Comparison of ENCODE assay signal across 9 cellular contexts in the genomic region with DNA sequence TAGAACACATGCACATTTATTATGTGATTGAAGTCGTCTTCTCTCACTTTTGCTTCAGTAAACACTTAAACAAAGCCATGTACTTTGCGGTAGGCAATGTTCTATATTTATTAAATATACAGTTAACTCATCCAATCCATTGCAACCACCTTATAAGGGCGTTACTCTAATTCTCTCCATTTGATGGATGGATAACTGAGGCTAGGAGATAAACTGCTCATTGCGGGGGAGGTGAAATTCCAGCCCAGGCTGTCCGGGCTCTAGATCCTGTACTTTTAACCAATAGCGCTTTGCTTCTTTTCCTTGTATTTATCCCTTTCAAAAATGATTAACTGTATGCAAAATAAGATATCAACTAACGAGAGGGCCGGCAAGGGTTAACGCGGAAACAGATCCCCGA. TPM values are rescaled to one million over a fixed set of nuclear protein-coding genes. Genes with fewer than 3 reads are reported as not detected.
DNase-seq lines count a peak whose midpoint lies in the region; ATAC-seq lines count a peak whose summit lies in the region.
"Had no signal": no experiment of that assay in that cellular context is flagged by ENCODE, and none has a peak within 500 bp of the region (broad histone marks: within the 10 kb centered on the region; RNA-seq: fewer than 3 reads in every experiment).

No MANE protein-coding gene starts in this region.

- peak overlapping the region; percentile 4 for H3K4me3 Mint-ChIP-seq in activated naive CD4-positive, alpha-beta T cell treated with anti-CD3 and anti-CD28 coated beads, Interleukin-2, amount 50 U/mL, for 24 hours
- H3K4me3 Mint-ChIP-seq in natural killer cell treated with Interleukin-12 subunit alpha and Interleukin-12 subunit beta and Interleukin-15 and Interleukin-18, amount 100 ng/mL, for 72 hours: peak overlapping the region; percentile 41
- H3K4me3 Mint-ChIP-seq in activated CD4-positive, alpha-beta T cell treated with anti-CD3 and anti-CD28 coated beads, Interleukin-2, amount 10 ng/mL, durations not matched to agents 7 days and 5 days: no peak overlapping the region

- H3K27me3 ChIP-seq in esophagus (ENCODE audit: control insufficient read depth in 1 of 2, insufficient read depth in 2 of 2, low read length in 2 of 2): no peaks in the 10 kb centered on the region

- CTCF ChIA-PET in activated CD4-positive, alpha-beta T cell treated with anti-CD3 and anti-CD28 coated beads, Interleukin-2, amount 10 ng/mL, durations not matched to agents 7 days and 5 days (lab: Charles Lee): interaction anchor here (0.7 kb wide), 1 partner anchor 1639 kb away, joined by 3 read pairs; no protein-coding TSS in a partner anchor

- peak overlapping the region; percentile 78 to 89 for H3K4me3 ChIP-seq in esophagus (ENCODE audit: low read depth in 1 of 2, low read length in 2 of 2)
- H3K4me3 ChIP-seq in urinary bladder (ENCODE audit: low read depth, low read length): peak overlapping the region; percentile 79

- 4 to 5% methylated on average over 11 of the region's 11 CpGs for WGBS in esophagus, 2 donors
- 5% methylated on average over 11 of the region's 11 CpGs for WGBS in urinary bladder

- H3K9me3 ChIP-seq in esophagus (ENCODE audit: control insufficient read depth in 2 of 2, insufficient read depth in 1 of 2, low read depth in 1 of 2, low read length in 1 of 2): no peaks in the 10 kb centered on the region

- no peak overlapping the region for H3K27ac Mint-ChIP-seq in activated naive CD4-positive, alpha-beta T cell treated with anti-CD3 and anti-CD28 coated beads, Interleukin-2, amount 50 U/mL, for 24 hours
- H3K27ac Mint-ChIP-seq in natural killer cell treated with Interleukin-12 subunit alpha and Interleukin-12 subunit beta and Interleukin-15 and Interleukin-18, amount 100 ng/mL, for 72 hours: peak overlapping the region in 1 of 2 donors; percentile 13
- H3K27ac Mint-ChIP-seq in activated CD4-positive, alpha-beta T cell treated with anti-CD3 and anti-CD28 coated beads, Interleukin-2, amount 10 ng/mL, durations not matched to agents 7 days and 5 days: no peak overlapping the region

- H3K27me3 Mint-ChIP-seq in activated naive CD4-positive, alpha-beta T cell treated with anti-CD3 and anti-CD28 coated beads, Interleukin-2, amount 50 U/mL, for 24 hours: peaks cover 24% of the 10 kb centered on the region
- H3K27me3 Mint-ChIP-seq in natural killer cell treated with Interleukin-12 subunit alpha and Interleukin-12 subunit beta and Interleukin-15 and Interleukin-18, amount 100 ng/mL, for 72 hours: peaks cover 24 to 31% of the 10 kb centered on the region in 2 donors
- H3K27me3 Mint-ChIP-seq in activated CD4-positive, alpha-beta T cell treated with anti-CD3 and anti-CD28 coated beads, Interleukin-2, amount 10 ng/mL, durations not matched to agents 7 days and 5 days: peaks cover 39% of the 10 kb centered on the region

- H3K36me3 Mint-ChIP-seq in activated naive CD4-positive, alpha-beta T cell treated with anti-CD3 and anti-CD28 coated beads, Interleukin-2, amount 50 U/mL, for 24 hours: no peaks in the 10 kb centered on the region
- no peaks in the 10 kb centered on the region for H3K36me3 Mint-ChIP-seq in natural killer cell treated with Interleukin-12 subunit alpha and Interleukin-12 subunit beta and Interleukin-15 and Interleukin-18, amount 100 ng/mL, for 72 hours
- H3K36me3 Mint-ChIP-seq in activated CD4-positive, alpha-beta T cell treated with anti-CD3 and anti-CD28 coated beads, Interleukin-2, amount 10 ng/mL, durations not matched to agents 7 days and 5 days (ENCODE audit: low read depth): no peaks in the 10 kb centered on the region

- no peak for DNase-seq in activated naive CD4-positive, alpha-beta T cell treated with Interleukin-2 at 50 U/mL for 16 hours
- DNase-seq in natural killer cell treated with Interleukin-12 subunit alpha and Interleukin-12 subunit beta and Interleukin-15 and Interleukin-18, amount 100 ng/mL, for 72 hours (ENCODE audit: low spot score): no peak
- no peak for DNase-seq in NCI-H2171 treated with DMSO at 0.1 percent for 48 hours (lab: John Stamatoyannopoulos, UW)
- DNase-seq in AML-193 (lab: John Stamatoyannopoulos, UW): no peak
- DNase-seq in activated CD4-positive, alpha-beta T cell treated with anti-CD3 and anti-CD28 coated beads, Interleukin-2, amount 10 ng/mL, durations not matched to agents 7 days and 5 days: no peak
- DNase-seq: NCI-H2227 treated with DMSO at 0.1 percent for 48 hours had no signal

- H3K9me3 Mint-ChIP-seq in activated naive CD4-positive, alpha-beta T cell treated with anti-CD3 and anti-CD28 coated beads, Interleukin-2, amount 50 U/mL, for 24 hours: no peaks in the 10 kb centered on the region
- no peaks in the 10 kb centered on the region for H3K9me3 Mint-ChIP-seq in natural killer cell treated with Interleukin-12 subunit alpha and Interleukin-12 subunit beta and Interleukin-15 and Interleukin-18, amount 100 ng/mL, for 72 hours
- no peaks in the 10 kb centered on the region for H3K9me3 Mint-ChIP-seq in activated CD4-positive, alpha-beta T cell treated with anti-CD3 and anti-CD28 coated beads, Interleukin-2, amount 10 ng/mL, durations not matched to agents 7 days and 5 days

- H3K4me1 ChIP-seq in esophagus (ENCODE audit: control insufficient read depth in 2 of 2, insufficient read depth in 2 of 2, low read length in 1 of 2) (no peaks in the 10 kb centered on the region), urinary bladder (ENCODE audit: insufficient read depth) (no peaks in the 10 kb centered on the region)

- POLR2A ChIA-PET in activated CD4-positive, alpha-beta T cell treated with anti-CD3 and anti-CD28 coated beads, Interleukin-2, amount 10 ng/mL, durations not matched to agents 7 days and 5 days (lab: Charles Lee): no interaction called here

- H3K27ac ChIP-seq in esophagus (ENCODE audit: low read depth in 2 of 2, low read length in 1 of 2): peak overlapping the region; percentile 87 to 89
- H3K27ac ChIP-seq in urinary bladder (ENCODE audit: low read depth): no peak overlapping the region

- ATAC-seq in natural killer cell treated with Interleukin-12 subunit alpha and Interleukin-12 subunit beta and Interleukin-15 and Interleukin-18, amount 100 ng/mL, for 72 hours: no peak

- H3K4me1 Mint-ChIP-seq in activated naive CD4-positive, alpha-beta T cell treated with anti-CD3 and anti-CD28 coated beads, Interleukin-2, amount 50 U/mL, for 24 hours: no peaks in the 10 kb centered on the region
- H3K4me1 Mint-ChIP-seq in natural killer cell treated with Interleukin-12 subunit alpha and Interleukin-12 subunit beta and Interleukin-15 and Interleukin-18, amount 100 ng/mL, for 72 hours (ENCODE audit: low read depth in 2 of 2): peaks cover 8 to 26% of the 10 kb centered on the region in 2 donors
- H3K4me1 Mint-ChIP-seq in activated CD4-positive, alpha-beta T cell treated with anti-CD3 and anti-CD28 coated beads, Interleukin-2, amount 10 ng/mL, durations not matched to agents 7 days and 5 days: no peaks in the 10 kb centered on the region

- H3K36me3 ChIP-seq in esophagus (ENCODE audit: control insufficient read depth in 2 of 2, insufficient read depth in 2 of 2, low read length in 1 of 2) (no peaks in the 10 kb centered on the region), urinary bladder (ENCODE audit: insufficient read depth) (no peaks in the 10 kb centered on the region)

RNA-seq across cellular contexts. Expression of a gene that starts 1.2 kb away (rescaled TPM):
- polyA plus RNA-seq in esophagus (10 to 100 TPM; 11.9 to 13.0 TPM), urinary bladder (25.9 TPM)
- total RNA-seq in natural killer cell treated with Interleukin-12 subunit alpha and Interleukin-12 subunit beta and Interleukin-15 and Interleukin-18, amount 100 ng/mL, for 72 hours: 10 to 100 TPM in 1 of 2 donors, 1 to 10 TPM in 1; 3.5 to 14.0 TPM
- total RNA-seq in urinary bladder: 72.7 TPM
- total RNA-seq in activated CD4-positive, alpha-beta T cell treated with anti-CD3 and anti-CD28 coated beads, Interleukin-2, amount 10 ng/mL, durations not matched to agents 7 days and 5 days: not detected

Comparison
In these comparisons a context has a peak if more than half of its experiments do, and no peak if none do; other contexts are left out.
1. RNA of a gene that starts 1.2 kb away (total RNA-seq): 72.7 TPM in urinary bladder (single experiment) and 3.5 to 14.0 TPM in natural killer cell treated with Interleukin-12 subunit alpha and Interleukin-12 subunit beta and Interleukin-15 and Interleukin-18, amount 100 ng/mL, for 72 hours; not detected in activated CD4-positive, alpha-beta T cell treated with anti-CD3 and anti-CD28 coated beads, Interleukin-2, amount 10 ng/mL, durations not matched to agents 7 days and 5 days; every median in the first group is over 4 times any median in the second.